Comparison of ENCODE assay signal across 8 cellular contexts in the genomic region with DNA sequence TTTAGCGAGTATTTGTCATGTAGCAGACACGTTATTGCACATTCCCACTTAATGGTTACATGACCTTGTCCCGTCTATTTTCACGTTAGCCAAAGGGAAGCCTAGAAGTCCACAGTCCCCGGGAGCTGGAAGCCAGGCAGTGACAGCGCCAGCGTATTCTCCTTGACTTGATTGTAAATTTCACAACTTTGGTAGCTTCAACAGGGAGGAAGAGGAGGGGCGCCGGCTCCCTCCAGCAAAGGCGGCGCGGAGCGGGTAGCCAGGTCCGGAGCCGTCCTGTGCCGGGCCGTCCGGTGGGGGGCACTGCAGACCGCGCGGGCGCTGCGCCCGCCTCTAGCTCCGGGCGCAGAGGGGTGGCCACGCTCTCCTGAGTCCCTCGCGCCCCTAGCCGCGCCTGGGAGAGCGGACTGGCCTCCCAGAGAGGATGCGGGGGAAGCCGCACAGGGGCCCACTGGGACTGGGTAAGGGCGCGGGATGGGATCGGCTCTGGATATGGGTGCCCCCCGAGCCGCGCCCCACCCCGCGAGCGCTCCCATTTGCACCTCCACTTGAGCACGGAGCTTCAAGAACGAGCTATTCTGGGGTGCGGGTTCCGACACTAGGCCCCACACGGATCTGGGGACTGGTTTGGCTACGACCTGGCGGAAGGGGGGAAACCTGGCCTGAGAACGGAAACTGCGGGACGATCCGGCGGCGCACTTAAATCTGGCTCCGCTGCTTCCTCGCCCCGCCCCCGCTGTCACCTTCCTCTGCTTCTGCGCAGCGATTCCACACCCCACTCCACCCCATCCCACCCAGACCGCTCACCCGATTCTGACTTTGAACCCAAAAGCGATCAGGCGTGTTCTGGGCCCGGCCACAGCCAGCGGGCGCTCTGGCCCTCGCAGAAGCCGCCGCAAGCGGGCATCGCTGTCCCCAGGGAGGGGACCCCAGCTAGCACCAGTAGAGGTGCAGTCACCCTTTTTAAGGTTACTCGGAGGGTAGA. TPM values are rescaled to one million over a fixed set of nuclear protein-coding genes. Genes with fewer than 3 reads are reported as not detected.
DNase-seq lines count a peak whose midpoint lies in the region; ATAC-seq, FAIRE-seq and TF ChIP-seq lines count a peak whose summit lies in the region.

No MANE protein-coding gene starts in this region.

- no peak for FAIRE-seq in urothelium cell line (lab: Jason Lieb, UNC)

- H3K4me1 Mint-ChIP-seq in type B pancreatic cell (ENCODE audit: unreplicated experiment), result peaks cover 5% of the 10 kb centered on the region

- no peak overlapping the region for H3K27ac ChIP-seq in ACC112 (ENCODE audit: low read depth, low read length)
- peak overlapping the region; percentile 81 for H3K27ac ChIP-seq in VCaP

- DNase-seq in mucosa of gallbladder (ENCODE audit: low spot score) (peak; percentile 48), type B pancreatic cell (ENCODE audit: extremely low spot score, unreplicated experiment) (peak; percentile 79), urothelium cell line (ENCODE audit: low spot score) (no peak)

- ATAC-seq in GM18498 (IDR thresholded peaks at IDR 0.05; ENCODE audit: unreplicated experiment), result peak; percentile 92
- peak; percentile 84 for ATAC-seq in HG03135 (IDR thresholded peaks at IDR 0.05; ENCODE audit: unreplicated experiment)
- peak; percentile 99 for ATAC-seq in esophagus mucosa

- TF ChIP-seq CTCF in VCaP (conservative IDR thresholded peaks at IDR 0.05) (peak; percentile 100), type B pancreatic cell (conservative IDR thresholded peaks at IDR 0.05) (peak; percentile 95)

- peak overlapping the region; percentile 82 for H3K4me3 ChIP-seq in ACC112 (ENCODE audit: low read depth, low read length)

- peak overlapping the region; percentile 96 for H2AFZ ChIP-seq in ACC112 (ENCODE audit: low read length, unreplicated experiment)

- no peaks in the 10 kb centered on the region for H3K9me3 Mint-ChIP-seq in type B pancreatic cell

- H3K27me3 Mint-ChIP-seq in type B pancreatic cell, result peaks cover 38% of the 10 kb centered on the region

- no peaks in the 10 kb centered on the region for H3K36me3 Mint-ChIP-seq in type B pancreatic cell

- H3K4me1 ChIP-seq in ACC112 (ENCODE audit: control insufficient read depth, insufficient read depth, low read length, unreplicated experiment), result no peaks in the 10 kb centered on the region

- H3K79me2 ChIP-seq in ACC112 (ENCODE audit: control insufficient read depth, insufficient read depth, low read length, unreplicated experiment), result no peaks in the 10 kb centered on the region

- H3K27ac Mint-ChIP-seq in type B pancreatic cell, result no peak overlapping the region

- no peaks in the 10 kb centered on the region for H3K27me3 ChIP-seq in ACC112 (ENCODE audit: insufficient read depth, low read length)

- no peaks in the 10 kb centered on the region for H3K36me3 ChIP-seq in ACC112 (ENCODE audit: insufficient read depth, low read length)

- peak overlapping the region; percentile 89 for H3K4me3 Mint-ChIP-seq in type B pancreatic cell

RNA-seq across cellular contexts. Expression of gene KLF4, which starts 23.8 kb away (rescaled TPM):
- total RNA-seq in esophagus mucosa (113 TPM), mucosa of gallbladder (21.8 TPM), type B pancreatic cell (ENCODE audit: low replicate concordance) (49.5 and 136 TPM in 2 replicates)
